1 cellular context compared by ENCODE assay signal in the genomic region with DNA sequence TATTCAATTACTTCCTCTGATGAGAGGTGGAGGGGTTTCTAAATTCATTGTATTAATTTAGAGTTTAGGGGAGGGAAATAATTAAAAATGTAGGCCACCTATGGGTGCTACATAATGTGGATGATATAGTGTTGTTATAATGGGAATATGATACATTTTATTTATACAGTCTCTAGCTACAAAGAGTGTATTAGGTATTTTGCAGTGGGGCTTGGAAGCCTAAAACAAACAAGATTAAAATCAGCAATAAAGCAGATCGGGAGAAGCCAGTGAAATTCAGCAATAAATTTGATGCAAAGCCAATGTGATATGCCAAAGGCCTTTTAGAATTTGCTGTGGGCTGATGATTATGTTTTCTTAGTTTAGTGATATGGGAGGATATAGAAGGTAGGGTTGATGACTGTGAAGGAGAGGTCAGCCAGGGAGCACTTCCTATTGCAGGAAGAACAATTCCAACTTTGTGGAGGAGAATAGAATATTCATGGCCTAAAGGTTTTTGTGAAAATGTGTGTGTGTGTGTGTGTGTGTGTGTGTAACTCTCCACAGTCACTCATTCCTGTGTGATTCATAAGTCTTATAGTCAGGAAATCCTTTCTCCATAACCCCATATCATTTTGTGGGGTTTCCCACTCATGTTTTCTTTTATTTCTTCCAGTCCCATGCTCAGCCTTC.
TF ChIP-seq lines count a peak whose summit lies in the region.

No MANE protein-coding gene starts in this region.

TF ChIP-seq in HEK293, 187 proteins besides CTCF, POLR2A, EP300 and RAD21 (continued from another document and continues in another):
- TF ChIP-seq, protein P1, sequence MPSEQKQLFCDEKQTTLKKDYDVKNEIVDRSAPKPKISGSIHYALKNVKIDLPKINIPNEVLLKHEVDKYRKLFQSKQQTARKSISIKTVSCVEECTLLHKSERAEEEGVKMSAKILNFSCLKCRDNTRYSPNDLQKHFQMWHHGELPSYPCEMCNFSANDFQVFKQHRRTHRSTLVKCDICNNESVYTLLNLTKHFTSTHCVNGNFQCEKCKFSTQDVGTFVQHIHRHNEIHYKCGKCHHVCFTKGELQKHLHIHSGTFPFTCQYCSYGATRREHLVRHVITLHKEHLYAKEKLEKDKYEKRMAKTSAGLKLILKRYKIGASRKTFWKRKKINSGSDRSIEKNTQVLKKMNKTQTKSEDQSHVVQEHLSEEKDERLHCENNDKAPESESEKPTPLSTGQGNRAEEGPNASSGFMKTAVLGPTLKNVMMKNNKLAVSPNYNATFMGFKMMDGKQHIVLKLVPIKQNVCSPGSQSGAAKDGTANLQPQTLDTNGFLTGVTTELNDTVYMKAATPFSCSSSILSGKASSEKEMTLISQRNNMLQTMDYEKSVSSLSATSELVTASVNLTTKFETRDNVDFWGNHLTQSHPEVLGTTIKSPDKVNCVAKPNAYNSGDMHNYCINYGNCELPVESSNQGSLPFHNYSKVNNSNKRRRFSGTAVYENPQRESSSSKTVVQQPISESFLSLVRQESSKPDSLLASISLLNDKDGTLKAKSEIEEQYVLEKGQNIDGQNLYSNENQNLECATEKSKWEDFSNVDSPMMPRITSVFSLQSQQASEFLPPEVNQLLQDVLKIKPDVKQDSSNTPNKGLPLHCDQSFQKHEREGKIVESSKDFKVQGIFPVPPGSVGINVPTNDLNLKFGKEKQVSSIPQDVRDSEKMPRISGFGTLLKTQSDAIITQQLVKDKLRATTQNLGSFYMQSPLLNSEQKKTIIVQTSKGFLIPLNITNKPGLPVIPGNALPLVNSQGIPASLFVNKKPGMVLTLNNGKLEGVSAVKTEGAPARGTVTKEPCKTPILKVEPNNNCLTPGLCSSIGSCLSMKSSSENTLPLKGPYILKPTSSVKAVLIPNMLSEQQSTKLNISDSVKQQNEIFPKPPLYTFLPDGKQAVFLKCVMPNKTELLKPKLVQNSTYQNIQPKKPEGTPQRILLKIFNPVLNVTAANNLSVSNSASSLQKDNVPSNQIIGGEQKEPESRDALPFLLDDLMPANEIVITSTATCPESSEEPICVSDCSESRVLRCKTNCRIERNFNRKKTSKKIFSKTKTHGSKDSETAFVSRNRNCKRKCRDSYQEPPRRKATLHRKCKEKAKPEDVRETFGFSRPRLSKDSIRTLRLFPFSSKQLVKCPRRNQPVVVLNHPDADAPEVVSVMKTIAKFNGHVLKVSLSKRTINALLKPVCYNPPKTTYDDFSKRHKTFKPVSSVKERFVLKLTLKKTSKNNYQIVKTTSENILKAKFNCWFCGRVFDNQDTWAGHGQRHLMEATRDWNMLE (tag by site-specific recombination; conservative IDR thresholded peaks at IDR 0.05; ENCODE audit: low read depth): 0 out of 2 replicates have a peak, but pooled peaks have one; percentile 10
- TF ChIP-seq ZNF664 (tag by site-specific recombination; IDR thresholded peaks at IDR 0.05) (no peak), ZNF24 (tag by site-specific recombination; IDR thresholded peaks at IDR 0.05) (no peak; the same call in none of the 2 replicates), ZNF37A (tag by site-specific recombination; IDR thresholded peaks at IDR 0.05) (no peak), HOXA7 (CRISPR knock-in tag; IDR thresholded peaks at IDR 0.05; ENCODE audit: borderline replicate concordance) (no peak), ZNF521 (tag by site-specific recombination; IDR thresholded peaks at IDR 0.05) (no peak), ZBTB17 (tag by site-specific recombination; IDR thresholded peaks at IDR 0.05) (peak; percentile 63), ZNF707 (tag by site-specific recombination; IDR thresholded peaks at IDR 0.05) (no peak), GLI2 (tag by site-specific recombination; IDR thresholded peaks at IDR 0.05; ENCODE audit: borderline replicate concordance, low read depth) (no peak), ZNF571 (tag by site-specific recombination; IDR thresholded peaks at IDR 0.05) (no peak), ZNF530 (tag by site-specific recombination; IDR thresholded peaks at IDR 0.05; ENCODE audit: low read depth) (no peak), ZNF621 (tag by site-specific recombination; IDR thresholded peaks at IDR 0.05) (no peak), ZNF792 (tag by site-specific recombination; IDR thresholded peaks at IDR 0.05) (no peak), TCF7L2 (IDR thresholded peaks at IDR 0.05; ENCODE audit: borderline replicate concordance, low read depth, low read length) (no peak; the same call in 1 of the 2 replicates), MZF1 (tag by site-specific recombination; IDR thresholded peaks at IDR 0.05; ENCODE audit: borderline replicate concordance) (peak; percentile 48; the same call in 1 of the 2 replicates), ZNF16 (tag by site-specific recombination; IDR thresholded peaks at IDR 0.05; ENCODE audit: low read depth) (peak; percentile 33; the same call in 1 of the 2 replicates), ZSCAN30 (tag by site-specific recombination; IDR thresholded peaks at IDR 0.05) (0 out of 2 replicates have a peak, but pooled peaks have one; percentile 36), ZBTB8A (tag by site-specific recombination; IDR thresholded peaks at IDR 0.05) (peak; percentile 74), OSR2 (tag by site-specific recombination; IDR thresholded peaks at IDR 0.05) (peak; percentile 96), ZNF354C (tag by site-specific recombination; IDR thresholded peaks at IDR 0.05; ENCODE audit: borderline replicate concordance, low read depth) (no peak), ZNF214 (tag by site-specific recombination; IDR thresholded peaks at IDR 0.05; ENCODE audit: borderline replicate concordance) (no peak), FEZF1 (tag by site-specific recombination; IDR thresholded peaks at IDR 0.05) (peak; percentile 90), ZNF292 (tag by site-specific recombination; IDR thresholded peaks at IDR 0.05; ENCODE audit: borderline replicate concordance, low read depth) (no peak), ZNF610 (tag by site-specific recombination; IDR thresholded peaks at IDR 0.05; ENCODE audit: borderline replicate concordance) (peak; percentile 63; the same call in 1 of the 2 replicates), ZNF404 (tag by site-specific recombination; IDR thresholded peaks at IDR 0.05) (no peak)
- TF ChIP-seq, protein P2, sequence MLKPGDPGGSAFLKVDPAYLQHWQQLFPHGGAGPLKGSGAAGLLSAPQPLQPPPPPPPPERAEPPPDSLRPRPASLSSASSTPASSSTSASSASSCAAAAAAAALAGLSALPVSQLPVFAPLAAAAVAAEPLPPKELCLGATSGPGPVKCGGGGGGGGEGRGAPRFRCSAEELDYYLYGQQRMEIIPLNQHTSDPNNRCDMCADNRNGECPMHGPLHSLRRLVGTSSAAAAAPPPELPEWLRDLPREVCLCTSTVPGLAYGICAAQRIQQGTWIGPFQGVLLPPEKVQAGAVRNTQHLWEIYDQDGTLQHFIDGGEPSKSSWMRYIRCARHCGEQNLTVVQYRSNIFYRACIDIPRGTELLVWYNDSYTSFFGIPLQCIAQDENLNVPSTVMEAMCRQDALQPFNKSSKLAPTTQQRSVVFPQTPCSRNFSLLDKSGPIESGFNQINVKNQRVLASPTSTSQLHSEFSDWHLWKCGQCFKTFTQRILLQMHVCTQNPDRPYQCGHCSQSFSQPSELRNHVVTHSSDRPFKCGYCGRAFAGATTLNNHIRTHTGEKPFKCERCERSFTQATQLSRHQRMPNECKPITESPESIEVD (tag by site-specific recombination; IDR thresholded peaks at IDR 0.05): peak; percentile 89
- TF ChIP-seq, protein P3, sequence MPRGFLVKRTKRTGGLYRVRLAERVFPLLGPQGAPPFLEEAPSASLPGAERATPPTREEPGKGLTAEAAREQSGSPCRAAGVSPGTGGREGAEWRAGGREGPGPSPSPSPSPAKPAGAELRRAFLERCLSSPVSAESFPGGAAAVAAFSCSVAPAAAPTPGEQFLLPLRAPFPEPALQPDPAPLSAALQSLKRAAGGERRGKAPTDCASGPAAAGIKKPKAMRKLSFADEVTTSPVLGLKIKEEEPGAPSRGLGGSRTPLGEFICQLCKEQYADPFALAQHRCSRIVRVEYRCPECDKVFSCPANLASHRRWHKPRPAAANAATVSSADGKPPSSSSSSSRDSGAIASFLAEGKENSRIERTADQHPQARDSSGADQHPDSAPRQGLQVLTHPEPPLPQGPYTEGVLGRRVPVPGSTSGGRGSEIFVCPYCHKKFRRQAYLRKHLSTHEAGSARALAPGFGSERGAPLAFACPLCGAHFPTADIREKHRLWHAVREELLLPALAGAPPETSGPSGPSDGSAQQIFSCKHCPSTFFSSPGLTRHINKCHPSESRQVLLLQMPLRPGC (tag by site-specific recombination; IDR thresholded peaks at IDR 0.05): peak; percentile 65
- TF ChIP-seq, protein P4, sequence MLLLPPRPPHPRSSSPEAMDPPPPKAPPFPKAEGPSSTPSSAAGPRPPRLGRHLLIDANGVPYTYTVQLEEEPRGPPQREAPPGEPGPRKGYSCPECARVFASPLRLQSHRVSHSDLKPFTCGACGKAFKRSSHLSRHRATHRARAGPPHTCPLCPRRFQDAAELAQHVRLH (tag by site-specific recombination; IDR thresholded peaks at IDR 0.05): peak; percentile 86; the same call in 1 of the 2 replicates
- TF ChIP-seq, protein P5, sequence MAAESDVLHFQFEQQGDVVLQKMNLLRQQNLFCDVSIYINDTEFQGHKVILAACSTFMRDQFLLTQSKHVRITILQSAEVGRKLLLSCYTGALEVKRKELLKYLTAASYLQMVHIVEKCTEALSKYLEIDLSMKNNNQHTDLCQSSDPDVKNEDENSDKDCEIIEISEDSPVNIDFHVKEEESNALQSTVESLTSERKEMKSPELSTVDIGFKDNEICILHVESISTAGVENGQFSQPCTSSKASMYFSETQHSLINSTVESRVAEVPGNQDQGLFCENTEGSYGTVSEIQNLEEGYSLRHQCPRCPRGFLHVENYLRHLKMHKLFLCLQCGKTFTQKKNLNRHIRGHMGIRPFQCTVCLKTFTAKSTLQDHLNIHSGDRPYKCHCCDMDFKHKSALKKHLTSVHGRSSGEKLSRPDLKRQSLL (tag by site-specific recombination; IDR thresholded peaks at IDR 0.05): 0 out of 2 replicates have a peak, but pooled peaks have one; percentile 6
- TF ChIP-seq, protein P6, sequence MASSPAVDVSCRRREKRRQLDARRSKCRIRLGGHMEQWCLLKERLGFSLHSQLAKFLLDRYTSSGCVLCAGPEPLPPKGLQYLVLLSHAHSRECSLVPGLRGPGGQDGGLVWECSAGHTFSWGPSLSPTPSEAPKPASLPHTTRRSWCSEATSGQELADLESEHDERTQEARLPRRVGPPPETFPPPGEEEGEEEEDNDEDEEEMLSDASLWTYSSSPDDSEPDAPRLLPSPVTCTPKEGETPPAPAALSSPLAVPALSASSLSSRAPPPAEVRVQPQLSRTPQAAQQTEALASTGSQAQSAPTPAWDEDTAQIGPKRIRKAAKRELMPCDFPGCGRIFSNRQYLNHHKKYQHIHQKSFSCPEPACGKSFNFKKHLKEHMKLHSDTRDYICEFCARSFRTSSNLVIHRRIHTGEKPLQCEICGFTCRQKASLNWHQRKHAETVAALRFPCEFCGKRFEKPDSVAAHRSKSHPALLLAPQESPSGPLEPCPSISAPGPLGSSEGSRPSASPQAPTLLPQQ (tag by site-specific recombination; IDR thresholded peaks at IDR 0.05): peak; percentile 42
- TF ChIP-seq, protein P7, sequence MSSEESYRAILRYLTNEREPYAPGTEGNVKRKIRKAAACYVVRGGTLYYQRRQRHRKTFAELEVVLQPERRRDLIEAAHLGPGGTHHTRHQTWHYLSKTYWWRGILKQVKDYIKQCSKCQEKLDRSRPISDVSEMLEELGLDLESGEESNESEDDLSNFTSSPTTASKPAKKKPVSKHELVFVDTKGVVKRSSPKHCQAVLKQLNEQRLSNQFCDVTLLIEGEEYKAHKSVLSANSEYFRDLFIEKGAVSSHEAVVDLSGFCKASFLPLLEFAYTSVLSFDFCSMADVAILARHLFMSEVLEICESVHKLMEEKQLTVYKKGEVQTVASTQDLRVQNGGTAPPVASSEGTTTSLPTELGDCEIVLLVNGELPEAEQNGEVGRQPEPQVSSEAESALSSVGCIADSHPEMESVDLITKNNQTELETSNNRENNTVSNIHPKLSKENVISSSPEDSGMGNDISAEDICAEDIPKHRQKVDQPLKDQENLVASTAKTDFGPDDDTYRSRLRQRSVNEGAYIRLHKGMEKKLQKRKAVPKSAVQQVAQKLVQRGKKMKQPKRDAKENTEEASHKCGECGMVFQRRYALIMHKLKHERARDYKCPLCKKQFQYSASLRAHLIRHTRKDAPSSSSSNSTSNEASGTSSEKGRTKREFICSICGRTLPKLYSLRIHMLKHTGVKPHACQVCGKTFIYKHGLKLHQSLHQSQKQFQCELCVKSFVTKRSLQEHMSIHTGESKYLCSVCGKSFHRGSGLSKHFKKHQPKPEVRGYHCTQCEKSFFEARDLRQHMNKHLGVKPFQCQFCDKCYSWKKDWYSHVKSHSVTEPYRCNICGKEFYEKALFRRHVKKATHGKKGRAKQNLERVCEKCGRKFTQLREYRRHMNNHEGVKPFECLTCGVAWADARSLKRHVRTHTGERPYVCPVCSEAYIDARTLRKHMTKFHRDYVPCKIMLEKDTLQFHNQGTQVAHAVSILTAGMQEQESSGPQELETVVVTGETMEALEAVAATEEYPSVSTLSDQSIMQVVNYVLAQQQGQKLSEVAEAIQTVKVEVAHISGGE (tag by site-specific recombination; conservative IDR thresholded peaks at IDR 0.05; ENCODE audit: low read depth): no peak
- TF ChIP-seq, protein P8, sequence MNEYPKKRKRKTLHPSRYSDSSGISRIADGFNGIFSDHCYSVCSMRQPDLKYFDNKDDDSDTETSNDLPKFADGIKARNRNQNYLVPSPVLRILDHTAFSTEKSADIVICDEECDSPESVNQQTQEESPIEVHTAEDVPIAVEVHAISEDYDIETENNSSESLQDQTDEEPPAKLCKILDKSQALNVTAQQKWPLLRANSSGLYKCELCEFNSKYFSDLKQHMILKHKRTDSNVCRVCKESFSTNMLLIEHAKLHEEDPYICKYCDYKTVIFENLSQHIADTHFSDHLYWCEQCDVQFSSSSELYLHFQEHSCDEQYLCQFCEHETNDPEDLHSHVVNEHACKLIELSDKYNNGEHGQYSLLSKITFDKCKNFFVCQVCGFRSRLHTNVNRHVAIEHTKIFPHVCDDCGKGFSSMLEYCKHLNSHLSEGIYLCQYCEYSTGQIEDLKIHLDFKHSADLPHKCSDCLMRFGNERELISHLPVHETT (tag by site-specific recombination; IDR thresholded peaks at IDR 0.05): no peak
